8 cellular contexts compared by ENCODE assay signal in genomic region chr20:35463455-35464300, GRCh38. TPM values are rescaled to one million over a fixed set of nuclear protein-coding genes. Genes with fewer than 3 reads are reported as not detected.
DNase-seq lines count a peak whose midpoint lies in the region; ATAC-seq and TF ChIP-seq lines count a peak whose summit lies in the region.

No MANE protein-coding gene starts in this region.

- no peaks in the 10 kb centered on the region for H3K9me3 Mint-ChIP-seq in CD14-positive monocyte

- H4K8ac ChIP-seq in mesenchymal stem cell (ENCODE audit: low read length) = no peak overlapping the region

- H3K27ac ChIP-seq in effector memory CD4-positive, alpha-beta T cell (ENCODE audit: insufficient read depth, low read length, poor library complexity, severe bottlenecking) = no peak overlapping the region
- H3K27ac ChIP-seq in mesenchymal stem cell (ENCODE audit: low read length, poor library complexity, severe bottlenecking) = no peak overlapping the region

- H2AFZ ChIP-seq in mesenchymal stem cell (ENCODE audit: low read depth, low read length) = no peak overlapping the region

- no peaks in the 10 kb centered on the region for H3K4me1 Mint-ChIP-seq in CD14-positive monocyte

- no peak overlapping the region for H3K23ac ChIP-seq in mesenchymal stem cell (ENCODE audit: low read length in 2 of 2)

- DNase-seq in CD14-positive monocyte (ENCODE audit: low spot score) (no peak), HEK293T (ENCODE audit: extremely low spot score) (peak; percentile 67), NCI-H510A treated with DMSO at 0.1 percent for 48 hours (lab: John Stamatoyannopoulos, UW) (peak; percentile 88), mesenchymal stem cell (peak; percentile 73)
- peak; percentile 63 for DNase-seq in activated CD4-positive, alpha-beta T cell treated with anti-CD3 and anti-CD28 coated beads for 48 hours
- DNase-seq in effector memory CD4-positive, alpha-beta T cell = peak in 2 of 3 donors; percentile 8 to 41
- DNase-seq in stimulated activated naive CD4-positive, alpha-beta T cell (lab: John Stamatoyannopoulos, UW) = peak; percentile 18 to 71 (median 37)

- H3K27me3 Mint-ChIP-seq in CD14-positive monocyte (ENCODE audit: low read depth in 3 of 3) = peaks cover 0 to 1% (median 0%) of the 10 kb centered on the region in 3 donors

- no peak for ATAC-seq in HG03432 (IDR thresholded peaks at IDR 0.05; ENCODE audit: unreplicated experiment)

- CTCF ChIA-PET in HEK293T (lab: Yijun Ruan, JAX) = interaction anchor here (0.7 to 1.7 kb wide), 6 partner anchors 9 to 675 kb away, joined by 3 to 4 read pairs (median 3); partner anchors contain the start of gene CEP250

- H4K91ac ChIP-seq in mesenchymal stem cell (ENCODE audit: low read length) = no peak overlapping the region

- H3K36me3 ChIP-seq in effector memory CD4-positive, alpha-beta T cell (ENCODE audit: control insufficient read depth, insufficient read depth, low read length) = no peaks in the 10 kb centered on the region
- peaks cover 42 to 81% of the 10 kb centered on the region in 2 experiments for H3K36me3 ChIP-seq in mesenchymal stem cell (ENCODE audit: control insufficient read depth in 1 of 2, insufficient read depth in 2 of 2, low read depth in 1 of 2, low read length in 2 of 2)

- no peaks in the 10 kb centered on the region for H3K9me3 ChIP-seq in effector memory CD4-positive, alpha-beta T cell (ENCODE audit: control insufficient read depth, low read length)
- H3K9me3 ChIP-seq in mesenchymal stem cell (ENCODE audit: control insufficient read depth, low read length) = no peaks in the 10 kb centered on the region

- peaks cover 24 to 29% of the 10 kb centered on the region in 2 donors for H3K36me3 Mint-ChIP-seq in CD14-positive monocyte

- H3K27ac Mint-ChIP-seq in CD14-positive monocyte = no peak overlapping the region

- H3K4me1 ChIP-seq in effector memory CD4-positive, alpha-beta T cell (ENCODE audit: control insufficient read depth, insufficient read depth, low read length, poor library complexity, severe bottlenecking) = no peaks in the 10 kb centered on the region
- H3K4me1 ChIP-seq in mesenchymal stem cell (ENCODE audit: control insufficient read depth, insufficient read depth, low read depth, low read length) = peaks cover 17% of the 10 kb centered on the region

- H3K4ac ChIP-seq in mesenchymal stem cell (ENCODE audit: low read depth in 1 of 2, low read length in 2 of 2) = no peak overlapping the region

- no peaks in the 10 kb centered on the region for H3K27me3 ChIP-seq in effector memory CD4-positive, alpha-beta T cell (replicated peaks; ENCODE audit: control insufficient read depth, insufficient read depth, low read length, poor library complexity, severe bottlenecking)
- no peaks in the 10 kb centered on the region for H3K27me3 ChIP-seq in mesenchymal stem cell (ENCODE audit: control insufficient read depth in 1 of 2, insufficient read depth in 1 of 2, low read length in 2 of 2)

- H3K14ac ChIP-seq in mesenchymal stem cell (ENCODE audit: low read length in 2 of 2) = no peak overlapping the region

- H3K79me1 ChIP-seq in mesenchymal stem cell (replicated peaks; ENCODE audit: low read length, poor library complexity, severe bottlenecking) = peaks cover 17% of the 10 kb centered on the region

- H3K4me3 Mint-ChIP-seq in CD14-positive monocyte = no peak overlapping the region

- no peak overlapping the region for H3K4me3 ChIP-seq in effector memory CD4-positive, alpha-beta T cell (ENCODE audit: insufficient read depth, low read depth, low read length, poor library complexity, severe bottlenecking)
- no peak overlapping the region for H3K4me3 ChIP-seq in mesenchymal stem cell (ENCODE audit: insufficient read depth in 1 of 2, low read depth in 1 of 2, low read length in 2 of 2)

- TF ChIP-seq CTCF in CD14-positive monocyte (IDR thresholded peaks at IDR 0.05) = peak; percentile 82

- POLR2A ChIA-PET in HEK293T (lab: Yijun Ruan, JAX) = interaction anchor here (1.9 kb wide), 1 partner anchor 8 kb away, joined by 9 read pairs; the partner anchor contains the start of gene CEP250

- H2AK5ac ChIP-seq in mesenchymal stem cell (ENCODE audit: low read length, severe bottlenecking) = no peak overlapping the region

- H2BK15ac ChIP-seq in mesenchymal stem cell (ENCODE audit: low read depth, poor library complexity, severe bottlenecking) = no peak overlapping the region

- H2BK12ac ChIP-seq in mesenchymal stem cell (ENCODE audit: low read length in 2 of 2) = no peak overlapping the region

- H2BK120ac ChIP-seq in mesenchymal stem cell (ENCODE audit: low read depth, low read length) = no peak overlapping the region

- H3K18ac ChIP-seq in mesenchymal stem cell (ENCODE audit: low read depth in 1 of 2, low read length in 2 of 2) = no peak overlapping the region

- 65% methylated on average over 4 of the region's 4 CpGs for WGBS in mesenchymal stem cell

- intact Hi-C loops in CD14-positive monocyte (cut with micrococcal nuclease) = no loop called here

- H3K4me2 ChIP-seq in mesenchymal stem cell (ENCODE audit: low read length, poor library complexity, severe bottlenecking) = no peak overlapping the region

- no peak overlapping the region for H2BK5ac ChIP-seq in mesenchymal stem cell (ENCODE audit: low read depth, low read length, poor library complexity, severe bottlenecking)

- H3K9ac ChIP-seq in mesenchymal stem cell (ENCODE audit: low read length) = no peak overlapping the region

TF ChIP-seq in HEK293T, 16 proteins besides CTCF, POLR2A, EP300 and RAD21:
- TF ChIP-seq FOXA1 (IDR thresholded peaks at IDR 0.05) = no peak
- no peak for TF ChIP-seq SUZ12 (IDR thresholded peaks at IDR 0.05)

RNA-seq across cellular contexts. Expression of gene CEP250, which starts 8.3 kb away (rescaled TPM):
- polyA plus RNA-seq in CD14-positive monocyte = 1 to 10 TPM in 1 of 2 donors, under 1 TPM in 1; 0.81 to 1.2 TPM
- polyA plus RNA-seq in mesenchymal stem cell (2013, experiment 1 of 2) = 8.5 TPM
- 8.0 TPM for polyA plus RNA-seq in mesenchymal stem cell (2013, experiment 2 of 2)

RNA-seq across cellular contexts. Expression of gene GDF5, which starts 25.6 kb away (rescaled TPM):
- polyA plus RNA-seq in CD14-positive monocyte = not detected
- polyA plus RNA-seq in mesenchymal stem cell (2013, experiment 1 of 2) = 0.08 TPM
- polyA plus RNA-seq in mesenchymal stem cell (2013, experiment 2 of 2) = 0.07 TPM

RNA-seq across cellular contexts. Expression of gene UQCC1, which starts 51.9 kb away (rescaled TPM):
- 1 to 10 TPM; 8.5 to 9.8 TPM for polyA plus RNA-seq in CD14-positive monocyte
- 22.6 TPM for polyA plus RNA-seq in mesenchymal stem cell (2013, experiment 1 of 2)
- 26.4 TPM for polyA plus RNA-seq in mesenchymal stem cell (2013, experiment 2 of 2)
